Comparison of ENCODE assay signal across 19 cellular contexts in genomic region chr3:71175722-71176365, GRCh38.
"Had no signal": no experiment of that assay in that cellular context is flagged by ENCODE, and none has a peak within 500 bp of the region (broad histone marks: within the 10 kb centered on the region; RNA-seq: fewer than 3 reads in every experiment).

No MANE protein-coding gene starts in this region.

- DNase-seq: activated CD4-positive, alpha-beta memory T cell treated with anti-CD3 and anti-CD28 coated beads, Interleukin-2, amount 10 ng/mL, durations not matched to agents 7 days and 5 days; activated CD4-positive, CD25-positive, alpha-beta regulatory T cell treated with anti-CD3 and anti-CD28 coated beads, Interleukin-2, amount 50 U/mL, for 72 hours; activated T-cell treated with anti-CD3 and anti-CD28 coated beads, Interleukin-2, amount 50 U/mL, for 72 hours; adrenal gland; brain microvascular endothelial cell; cerebellar nuclear complex; dermis blood vessel endothelial cell; left cardiac atrium; lower lobe of right lung; naive B cell; nucleus accumbens; stimulated activated CD4-positive, alpha-beta T cell treated with anti-CD3 and anti-CD28 coated beads, Interleukin-12 subunit alpha, Interleukin-12 subunit beta, amount 100 ng/mL, for 4 hours; stimulated activated CD4-positive, alpha-beta T cell treated with anti-CD3 and anti-CD28 coated beads, Interleukin-2, amount 100 ng/mL, for 48 hours; thyroid gland; uterus had no signal

- H3K27ac ChIP-seq: adrenal gland, brain microvascular endothelial cell, lower lobe of right lung, thyroid gland, uterus had no signal

- H3K27me3 Mint-ChIP-seq: activated CD4-positive, alpha-beta memory T cell treated with anti-CD3 and anti-CD28 coated beads, Interleukin-2, amount 10 ng/mL, durations not matched to agents 7 days and 5 days; naive B cell; stimulated activated naive CD8-positive, alpha-beta T cell treated with anti-CD3 and anti-CD28 coated beads, Interleukin-15, Interleukin-2, amounts not matched to agents 100 ng/mL and 50 ng/mL, for 24 hours had no signal

- ATAC-seq: activated T-cell treated with anti-CD3 and anti-CD28 coated beads, Interleukin-2, amount 50 U/mL, for 72 hours; esophagus mucosa; left cardiac atrium; sciatic nerve had no signal

- H3K4me1 Mint-ChIP-seq: activated CD4-positive, alpha-beta memory T cell treated with anti-CD3 and anti-CD28 coated beads, Interleukin-2, amount 10 ng/mL, durations not matched to agents 7 days and 5 days had no signal

- H3K27me3 ChIP-seq: adrenal gland, brain microvascular endothelial cell, thyroid gland, uterus had no signal

- H3K4me1 ChIP-seq: adrenal gland, uterus had no signal

- FAIRE-seq: endometrium had no signal

- H3K4me3 ChIP-seq: adrenal gland, lower lobe of right lung, thyroid gland, uterus had no signal

- H3K4me3 Mint-ChIP-seq: activated CD4-positive, alpha-beta memory T cell treated with anti-CD3 and anti-CD28 coated beads, Interleukin-2, amount 10 ng/mL, durations not matched to agents 7 days and 5 days; activated T-cell treated with anti-CD3 and anti-CD28 coated beads, Interleukin-2, amount 50 U/mL, for 72 hours; naive B cell; stimulated activated naive CD8-positive, alpha-beta T cell treated with anti-CD3 and anti-CD28 coated beads, Interleukin-15, Interleukin-2, amounts not matched to agents 100 ng/mL and 50 ng/mL, for 24 hours had no signal

- H3K27ac Mint-ChIP-seq: activated CD4-positive, alpha-beta memory T cell treated with anti-CD3 and anti-CD28 coated beads, Interleukin-2, amount 10 ng/mL, durations not matched to agents 7 days and 5 days; activated T-cell treated with anti-CD3 and anti-CD28 coated beads, Interleukin-2, amount 50 U/mL, for 72 hours had no signal

- H3K9me3 ChIP-seq: adrenal gland, lower lobe of right lung, thyroid gland, uterus had no signal

- H3K36me3 ChIP-seq: adrenal gland, brain microvascular endothelial cell, lower lobe of right lung, thyroid gland, uterus had no signal

- H3K9me3 Mint-ChIP-seq: activated CD4-positive, alpha-beta memory T cell treated with anti-CD3 and anti-CD28 coated beads, Interleukin-2, amount 10 ng/mL, durations not matched to agents 7 days and 5 days; activated T-cell treated with anti-CD3 and anti-CD28 coated beads, Interleukin-2, amount 50 U/mL, for 72 hours; naive B cell; stimulated activated naive CD8-positive, alpha-beta T cell treated with anti-CD3 and anti-CD28 coated beads, Interleukin-15, Interleukin-2, amounts not matched to agents 100 ng/mL and 50 ng/mL, for 24 hours had no signal
